Comparison of ENCODE assay signal across 26 cellular contexts in the genomic region with DNA sequence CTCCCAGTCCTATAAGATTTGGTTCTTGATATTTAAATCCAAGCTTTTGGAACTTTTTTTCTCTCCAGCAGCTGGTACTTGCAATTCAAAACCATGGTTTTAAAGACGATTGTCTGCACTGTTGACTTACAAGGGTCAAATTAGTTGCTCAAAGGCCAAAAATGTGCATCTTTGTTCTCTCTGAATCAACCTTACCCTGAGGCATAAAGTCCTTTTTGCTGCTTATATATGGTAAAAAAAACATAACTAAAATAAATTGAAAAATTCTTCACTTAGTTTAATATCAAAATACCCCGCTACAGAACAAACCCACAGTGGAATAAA.
"Had no signal": no experiment of that assay in that cellular context is flagged by ENCODE, and none has a peak within 500 bp of the region (broad histone marks: within the 10 kb centered on the region; RNA-seq: fewer than 3 reads in every experiment).

No MANE protein-coding gene starts in this region.

- H3K4me3 Mint-ChIP-seq: activated CD8-positive, alpha-beta memory T cell treated with anti-CD3 and anti-CD28 coated beads, Interleukin-2, amount 10 ng/mL, durations not matched to agents 7 days and 5 days; naive thymus-derived CD4-positive, alpha-beta T cell; T-cell had no signal

- H3K27me3 ChIP-seq: adrenal gland, left lung, right atrium auricular region, tibial nerve had no signal

- H3K9me3 Mint-ChIP-seq: activated T-helper 2 cell treated with anti-CD3 and anti-CD28 coated beads, Interferon-gamma antibody, Interleukin-2, Interleukin-4, amounts not matched to agents 10 μg/mL and 5 μg/mL and 100 μg/mL, durations not matched to agents 14 hours and 24 hours and 36 hours had no signal

- H3K27ac Mint-ChIP-seq: activated CD8-positive, alpha-beta memory T cell treated with anti-CD3 and anti-CD28 coated beads, Interleukin-2, amount 10 ng/mL, durations not matched to agents 7 days and 5 days; activated T-helper 2 cell treated with anti-CD3 and anti-CD28 coated beads, Interferon-gamma antibody, Interleukin-2, Interleukin-4, amounts not matched to agents 10 μg/mL and 5 μg/mL and 100 μg/mL, durations not matched to agents 14 hours and 24 hours and 36 hours; naive thymus-derived CD4-positive, alpha-beta T cell; T-cell had no signal

- H3K9me3 ChIP-seq: adrenal gland, left lung, mucosa of descending colon, right atrium auricular region, tibial nerve had no signal

- H3K27me3 Mint-ChIP-seq: activated CD8-positive, alpha-beta memory T cell treated with anti-CD3 and anti-CD28 coated beads, Interleukin-2, amount 10 ng/mL, durations not matched to agents 7 days and 5 days; naive thymus-derived CD4-positive, alpha-beta T cell; T-cell had no signal

- H3K27ac ChIP-seq: adrenal gland, coronary artery, left lung, right atrium auricular region, skin epidermis, tibial nerve had no signal

- H3K4me1 Mint-ChIP-seq: activated CD8-positive, alpha-beta memory T cell treated with anti-CD3 and anti-CD28 coated beads, Interleukin-2, amount 10 ng/mL, durations not matched to agents 7 days and 5 days; naive thymus-derived CD4-positive, alpha-beta T cell; T-cell had no signal

- ATAC-seq: activated CD8-positive, alpha-beta memory T cell treated with anti-CD3 and anti-CD28 coated beads, Interleukin-2, amount 10 ng/mL, durations not matched to agents 7 days and 5 days; esophagus mucosa; left lung; naive thymus-derived CD4-positive, alpha-beta T cell; T-cell had no signal

- H3K36me3 Mint-ChIP-seq: activated CD8-positive, alpha-beta memory T cell treated with anti-CD3 and anti-CD28 coated beads, Interleukin-2, amount 10 ng/mL, durations not matched to agents 7 days and 5 days; naive thymus-derived CD4-positive, alpha-beta T cell; T-cell had no signal

- H3K36me3 ChIP-seq: adrenal gland, left lung, right atrium auricular region, tibial nerve had no signal

- H3K4me1 ChIP-seq: adrenal gland, left lung, right atrium auricular region, tibial nerve had no signal

- H3K4me3 ChIP-seq: adrenal gland, coronary artery, left lung, mucosa of descending colon, right atrium auricular region, skin epidermis, tibial nerve had no signal

- DNase-seq: activated CD4-positive, alpha-beta T cell treated with anti-CD3 and anti-CD28 coated beads for 1 hour; activated CD4-positive, alpha-beta T cell treated with anti-CD3 and anti-CD28 coated beads, Interleukin-2, amount 50 U/mL, for 48 hours; activated CD8-positive, alpha-beta memory T cell treated with anti-CD3 and anti-CD28 coated beads, Interleukin-2, amount 10 ng/mL, durations not matched to agents 7 days and 5 days; activated naive CD4-positive, alpha-beta T cell treated with anti-CD3 and anti-CD28 coated beads, Interleukin-2, amount 50 U/mL, for 16 hours; activated T-cell treated with anti-CD3 and anti-CD28 coated beads, Interleukin-2, amount 50 U/mL, for 1 hour; adrenal gland; central memory CD4-positive, alpha-beta T cell; hippocampal formation; kidney; left lung; naive thymus-derived CD4-positive, alpha-beta T cell; posterior cingulate gyrus; stimulated activated CD4-positive, alpha-beta T cell treated with anti-CD3 and anti-CD28 coated beads, Interleukin-15, amount 100 ng/mL, for 24 hours; stimulated activated CD4-positive, alpha-beta T cell treated with anti-CD3 and anti-CD28 coated beads, Interleukin-4, amount 100 ng/mL, for 4 hours; stimulated activated CD8-positive, alpha-beta memory T cell treated with anti-CD3 and anti-CD28 coated beads, Interleukin-4, amount 100 ng/mL, for 48 hours; stimulated activated naive CD4-positive, alpha-beta T cell treated with Interleukin-2 at 50 U/mL for 16 hours; substantia nigra; T-cell; T1000 had no signal
